Comparison of ENCODE assay signal across 8 cellular contexts in genomic region chr22:38843201-38843715, GRCh38. TPM values are rescaled to one million over a fixed set of nuclear protein-coding genes. Genes with fewer than 3 reads are reported as not detected.
A peak's percentile ranks its signal among the peaks of the same experiment; 100 is the strongest.
DNase-seq lines count a peak whose midpoint lies in the region; ATAC-seq and TF ChIP-seq lines count a peak whose summit lies in the region.

No MANE protein-coding gene starts in this region.

- H3K27me3 ChIP-seq in BE2C: no peaks in the 10 kb centered on the region
- H3K27me3 ChIP-seq in HAP-1 (ENCODE audit: low read depth): peaks cover 38% of the 10 kb centered on the region
- no peaks in the 10 kb centered on the region for H3K27me3 ChIP-seq in ascending aorta
- H3K27me3 ChIP-seq in gastrocnemius medialis: peaks cover 9 to 23% (median 17%) of the 10 kb centered on the region in 3 donors

- H3K4me1 ChIP-seq in BE2C (no peaks in the 10 kb centered on the region), HAP-1 (no peaks in the 10 kb centered on the region; the same call in 1 of the 2 replicates), ascending aorta (peaks cover 0 to 29% of the 10 kb centered on the region in 2 donors), gastrocnemius medialis (no peaks in the 10 kb centered on the region)

- in situ Hi-C loops in HAP-1 (cut with MboI; ENCODE audit: low sequenced_read_pairs): no loop called here
- in situ Hi-C loops in SK-MEL-5 (cut with HindIII; ENCODE audit: low pct_unique_long_range_greater_than_20kb, low sequenced_read_pairs): no loop called here
- in situ Hi-C loops in gastrocnemius medialis (cut with MboI; ENCODE audit: low sequenced_read_pairs in 4 of 4): no loop called here

- H3K4me3 ChIP-seq in BE2C (ENCODE audit: low read depth, low read length): peak overlapping the region; percentile 58
- H3K4me3 ChIP-seq in HAP-1: peak overlapping the region; percentile 14; the same call in 1 of the 2 replicates
- H3K4me3 ChIP-seq in ascending aorta: peak overlapping the region; percentile 79 to 94
- peak overlapping the region in 3 of 4 donors; percentile 9 to 45 (median 40) for H3K4me3 ChIP-seq in gastrocnemius medialis

- no peaks in the 10 kb centered on the region for H3K9me3 ChIP-seq in BE2C
- no peaks in the 10 kb centered on the region for H3K9me3 ChIP-seq in HAP-1
- no peaks in the 10 kb centered on the region for H3K9me3 ChIP-seq in ascending aorta
- no peaks in the 10 kb centered on the region for H3K9me3 ChIP-seq in gastrocnemius medialis

- intact Hi-C loops in ascending aorta (cut with DNase I) (loop anchor here (2.0 kb wide), 2 partner anchors 48 to 74 kb away; partner anchors contain the start of gene DNAL4), gastrocnemius medialis (cut with DNase I; ENCODE audit: low total_unique reads) (loop anchor here (5.0 kb wide), 2 partner anchors 41 to 76 kb away; no protein-coding TSS in a partner anchor)

- ATAC-seq in gastrocnemius medialis (peak; percentile 29 to 36), GM21825 (IDR thresholded peaks at IDR 0.05; ENCODE audit: unreplicated experiment) (no peak)

- no peak for TF ChIP-seq POLR2A in gastrocnemius medialis (IDR thresholded peaks at IDR 0.05)

- H3K27ac ChIP-seq in ascending aorta: peak overlapping the region; percentile 79 to 89
- no peak overlapping the region for H3K27ac ChIP-seq in gastrocnemius medialis

- peak; percentile 87 for DNase-seq in BE2C
- peak; percentile 29 to 50 for DNase-seq in HAP-1 (ENCODE audit: low spot score in 2 of 2)
- DNase-seq in SK-MEL-5 (ENCODE audit: low read depth, low spot score): peak; percentile 59
- DNase-seq in ascending aorta (ENCODE audit: low spot score in 2 of 2): no peak
- DNase-seq in hepatic stellate cell (ENCODE audit: low spot score): peak; percentile 71
- no peak for DNase-seq in gastrocnemius medialis
- DNase-seq in cerebellar nuclear complex (lab: John Stamatoyannopoulos, UW): no peak

- H3K36me3 ChIP-seq in BE2C (no peaks in the 10 kb centered on the region), HAP-1 (replicated peaks) (no peaks in the 10 kb centered on the region), ascending aorta (no peaks in the 10 kb centered on the region), gastrocnemius medialis (no peaks in the 10 kb centered on the region)

- TF ChIP-seq CTCF in BE2C (IDR thresholded peaks at IDR 0.05; ENCODE audit: low read depth, low read length) (peak; percentile 31; the same call in 1 of the 2 replicates), ascending aorta (IDR thresholded peaks at IDR 0.05) (peak in 2 of 3 experiments; percentile 25 to 54), gastrocnemius medialis (IDR thresholded peaks at IDR 0.05 in 4 of 5, conservative IDR thresholded peaks at IDR 0.05 in 1 of 5) (peak in 2 of 5 experiments; percentile 12 to 34)

RNA-seq across cellular contexts. Expression of gene NPTXR, which starts 0.6 kb away (rescaled TPM):
- 3.0 TPM for polyA plus RNA-seq in BE2C (2012; ENCODE audit: insufficient read depth, insufficient read length, low read depth)
- total RNA-seq in SK-MEL-5 (2014; rRNA removed; shearing (Covaris generic)): 2.0 and 2.4 TPM in 2 replicates
- polyA plus RNA-seq in SK-MEL-5 (2015; cell fraction: cytosol; rRNA removed): 19.4 and 30.1 TPM in 2 replicates
- polyA plus RNA-seq in SK-MEL-5 (2015; cell fraction: nucleus; rRNA removed): 8.1 and 9.3 TPM in 2 replicates
- total RNA-seq in ascending aorta (46.3 TPM), gastrocnemius medialis (1 to 10 TPM in 1 of 4 donors, under 1 TPM in 3; 0.25 to 5.0 (median 0.73) TPM)

RNA-seq across cellular contexts. Expression of gene CBX6, which starts 28.8 kb away (rescaled TPM):
- 69.0 TPM for polyA plus RNA-seq in BE2C (2012; ENCODE audit: insufficient read depth, insufficient read length, low read depth)
- 38.1 and 40.7 TPM in 2 replicates for total RNA-seq in SK-MEL-5 (2014; rRNA removed; shearing (Covaris generic))
- polyA plus RNA-seq in SK-MEL-5 (2015; cell fraction: cytosol; rRNA removed): 46.1 and 54.1 TPM in 2 replicates
- 67.4 and 68.8 TPM in 2 replicates for polyA plus RNA-seq in SK-MEL-5 (2015; cell fraction: nucleus; rRNA removed)
- 159 TPM for total RNA-seq in ascending aorta
- 10 to 100 TPM in 3 of 4 donors, 1 to 10 TPM in 1; 8.4 to 21.5 (median 17.7) TPM for total RNA-seq in gastrocnemius medialis

RNA-seq across cellular contexts. Expression of gene DNAL4, which starts 49.3 kb away (rescaled TPM):
- polyA plus RNA-seq in BE2C (2012; ENCODE audit: insufficient read depth, insufficient read length, low read depth): 41.1 TPM
- 14.4 and 16.7 TPM in 2 replicates for total RNA-seq in SK-MEL-5 (2014; rRNA removed; shearing (Covaris generic))
- 20.2 and 23.2 TPM in 2 replicates for polyA plus RNA-seq in SK-MEL-5 (2015; cell fraction: cytosol; rRNA removed)
- polyA plus RNA-seq in SK-MEL-5 (2015; cell fraction: nucleus; rRNA removed): 9.4 and 10.1 TPM in 2 replicates
- 18.0 TPM for total RNA-seq in ascending aorta
- total RNA-seq in gastrocnemius medialis: 1 to 10 TPM; 5.7 to 7.2 (median 6.7) TPM

Comparison
In these comparisons a context has a peak if more than half of its experiments do, and no peak if none do; other contexts are left out.
1. DNase-seq: peak in BE2C (single experiment), HAP-1 (2 of 2), SK-MEL-5 (single experiment) and hepatic stellate cell (single experiment); none in ascending aorta (0 of 2), gastrocnemius medialis (0 of 2) and cerebellar nuclear complex (0 of 2).
2. H3K4me3 ChIP-seq: peak in every context shown above with its lines; median percentile 86 in ascending aorta; 58 in BE2C; 40 in gastrocnemius medialis; 14 in HAP-1.
3. H3K27ac ChIP-seq: peak in ascending aorta (2 of 2); none in gastrocnemius medialis (0 of 4).